Comparison of ENCODE assay signal across 2 cellular contexts in genomic region chr16:24989417-24989978, GRCh38.
A peak's percentile ranks its signal among the peaks of the same experiment; 100 is the strongest.
TF ChIP-seq lines count a peak whose summit lies in the region.

No MANE protein-coding gene starts in this region.

TF ChIP-seq in IMR-90, 13 proteins besides CTCF, POLR2A, EP300 and RAD21:
- no peak for TF ChIP-seq RCOR1 (IDR thresholded peaks at IDR 0.05; ENCODE audit: insufficient replicate concordance, low read length)
- TF ChIP-seq MAFK (IDR thresholded peaks at IDR 0.05; ENCODE audit: low read depth, low read length): no peak
- no peak for TF ChIP-seq NFE2L2 (IDR thresholded peaks at IDR 0.05; ENCODE audit: low read depth, low read length)
- TF ChIP-seq MAZ (IDR thresholded peaks at IDR 0.05; ENCODE audit: borderline replicate concordance, low read depth, low read length): no peak
- no peak for TF ChIP-seq SMC3 (IDR thresholded peaks at IDR 0.05; ENCODE audit: low read depth, low read length)
- TF ChIP-seq MXI1 (IDR thresholded peaks at IDR 0.05; ENCODE audit: borderline replicate concordance, low read depth, low read length): no peak
- TF ChIP-seq ELK1 (IDR thresholded peaks at IDR 0.05; ENCODE audit: borderline replicate concordance, low read depth, low read length): no peak
TF ChIP-seq in IMR-90: peak in this region for 0.

TF ChIP-seq in HepG2, 621 proteins besides CTCF, POLR2A, EP300 and RAD21:
- peak; percentile 58 for TF ChIP-seq ZNF18 (CRISPR knock-in tag; IDR thresholded peaks at IDR 0.05; ENCODE audit: insufficient replicate concordance)
- 0 out of 2 replicates have a peak, but pooled peaks have one; percentile 3 for TF ChIP-seq AHDC1 (CRISPR knock-in tag; IDR thresholded peaks at IDR 0.05; ENCODE audit: borderline replicate concordance)
- 0 out of 2 replicates have a peak, but pooled peaks have one; percentile 2 for TF ChIP-seq KLF9 (CRISPR knock-in tag; IDR thresholded peaks at IDR 0.05; ENCODE audit: low read depth)
- TF ChIP-seq BRF2 (CRISPR knock-in tag; IDR thresholded peaks at IDR 0.05): no peak
